ENCODE assay signal across 14 cellular contexts in genomic region chr3:4314688-4315087, GRCh38. TPM values are rescaled to one million over a fixed set of nuclear protein-coding genes. Genes with fewer than 3 reads are reported as not detected.
DNase-seq lines count a peak whose midpoint lies in the region; ATAC-seq and TF ChIP-seq lines count a peak whose summit lies in the region.
"Had no signal": no experiment of that assay in that cellular context is flagged by ENCODE, and none has a peak within 500 bp of the region (broad histone marks: within the 10 kb centered on the region; RNA-seq: fewer than 3 reads in every experiment).

No MANE protein-coding gene starts in this region.

- TF ChIP-seq CTCF in cardiac muscle cell (IDR thresholded peaks at IDR 0.05; ENCODE audit: low read depth, low read length) (peak; percentile 46), fibroblast of pulmonary artery (IDR thresholded peaks at IDR 0.05; ENCODE audit: low read length, missing control alignments) (peak; percentile 50), testis (IDR thresholded peaks at IDR 0.05) (peak in 1 of 3 experiments; percentile 43)

- H3K36me3 ChIP-seq in cardiac muscle cell (no peaks in the 10 kb centered on the region), testis (ENCODE audit: low read depth, missing control alignments) (no peaks in the 10 kb centered on the region), H7 (replicated peaks; ENCODE audit: control insufficient read depth, insufficient read depth, low read length) (no peaks in the 10 kb centered on the region; the same call in 1 of the 2 replicates)
- H3K36me3 ChIP-seq: colonic mucosa had no signal

- no peak for ATAC-seq in right cardiac atrium
- no peak for ATAC-seq in HG02763 (IDR thresholded peaks at IDR 0.05; ENCODE audit: unreplicated experiment)
- ATAC-seq: heart right ventricle, psoas muscle had no signal

- H3K27ac ChIP-seq in cardiac muscle cell: no peak overlapping the region
- no peak overlapping the region for H3K27ac ChIP-seq in right cardiac atrium (ENCODE audit: low read length)
- H3K27ac ChIP-seq in testis: no peak overlapping the region
- H3K27ac ChIP-seq: BLaER1, colonic mucosa, heart right ventricle, psoas muscle had no signal

- H3K27me3 ChIP-seq in cardiac muscle cell: no peaks in the 10 kb centered on the region
- H3K27me3 ChIP-seq in right cardiac atrium (ENCODE audit: control insufficient read depth, insufficient read depth): no peaks in the 10 kb centered on the region
- H3K27me3 ChIP-seq in testis: no peaks in the 10 kb centered on the region
- H3K27me3 ChIP-seq in H7 (ENCODE audit: control insufficient read depth, insufficient read depth, low read length): no peaks in the 10 kb centered on the region
- H3K27me3 ChIP-seq: BLaER1, colonic mucosa, heart right ventricle had no signal

- DNase-seq in cardiac muscle cell (ENCODE audit: low read depth in 1 of 2, low spot score in 1 of 2) (no peak), right cardiac atrium (no peak), RPMI7951 (ENCODE audit: low read depth) (peak; percentile 5), fibroblast of pulmonary artery (ENCODE audit: low read depth) (no peak), testis (no peak), head of caudate nucleus (no peak), H7 (no peak)
- DNase-seq: activated CD4-positive, CD25-positive, alpha-beta regulatory T cell; colonic mucosa; heart right ventricle; psoas muscle; SHP77 treated with DMSO at 0.1 percent for 48 hours had no signal

- intact Hi-C loops in right cardiac atrium (cut with DNase I) (no loop called here), testis (cut with DNase I; ENCODE audit: low total_unique reads) (no loop called here), head of caudate nucleus (cut with DNase I) (no loop called here)

- TF ChIP-seq POLR2A in testis (IDR thresholded peaks at IDR 0.05): no peak

- H3K4me1 ChIP-seq in cardiac muscle cell (ENCODE audit: low read depth) (peaks cover 13% of the 10 kb centered on the region), right cardiac atrium (ENCODE audit: control insufficient read depth, insufficient read depth, low read length) (peaks cover 2% of the 10 kb centered on the region), testis (peaks cover 6% of the 10 kb centered on the region)
- H3K4me1 ChIP-seq: colonic mucosa had no signal

- H3K9me3 ChIP-seq in cardiac muscle cell (ENCODE audit: low read depth): no peaks in the 10 kb centered on the region
- no peaks in the 10 kb centered on the region for H3K9me3 ChIP-seq in right cardiac atrium (ENCODE audit: control insufficient read depth, low read length)
- H3K9me3 ChIP-seq in testis: no peaks in the 10 kb centered on the region
- H3K9me3 ChIP-seq: colonic mucosa, psoas muscle had no signal

- 87% methylated on average over 4 of the region's 4 CpGs for WGBS in right cardiac atrium
- 76 to 83% methylated on average over 4 of the region's 4 CpGs for WGBS in testis, 2 donors

- H3K4me3 ChIP-seq in cardiac muscle cell (no peak overlapping the region), right cardiac atrium (ENCODE audit: low read length) (no peak overlapping the region), fibroblast of pulmonary artery (replicated peaks; ENCODE audit: low read depth, low read length) (no peak overlapping the region), testis (no peak overlapping the region), H7 (ENCODE audit: insufficient read depth, low read depth, low read length) (no peak overlapping the region)
- H3K4me3 ChIP-seq: BLaER1, colonic mucosa, heart right ventricle, psoas muscle had no signal

RNA-seq across cellular contexts. Expression of gene SETMAR, which starts 11.5 kb away (rescaled TPM):
- total RNA-seq in cardiac muscle cell (15.3 and 20.6 TPM in 2 replicates), right cardiac atrium (10 to 100 TPM; 13.1 to 18.4 (median 17.3) TPM), testis (10 to 100 TPM; 31.0 to 36.9 TPM)
- polyA plus RNA-seq in cardiac muscle cell (17.3 and 17.6 TPM in 2 replicates), right cardiac atrium (18.1 TPM), testis (ENCODE audit: insufficient read depth, low read depth, low replicate concordance) (19.3 TPM)
- 10.5 and 13.8 TPM in 2 replicates for total RNA-seq in RPMI7951 (2014; rRNA removed; shearing (Covaris generic))
- total RNA-seq in H7 (2014; rRNA removed; shearing (Covaris generic)): 8.2 and 9.8 TPM in 2 replicates
